Comparison of ENCODE assay signal across 8 cellular contexts in genomic region chr19:9768175-9769112, GRCh38. TPM values are rescaled to one million over a fixed set of nuclear protein-coding genes. Genes with fewer than 3 reads are reported as not detected.
A peak's percentile ranks its signal among the peaks of the same experiment; 100 is the strongest.
DNase-seq lines count a peak whose midpoint lies in the region; ATAC-seq and TF ChIP-seq lines count a peak whose summit lies in the region.

TSS of gene ZNF846 (minus strand) at chr19:9768738. CDS start at chr19:9764950, 3,788 bp downstream.

- no peaks in the 10 kb centered on the region for H3K9me3 ChIP-seq in RWPE2 (ENCODE audit: severe bottlenecking)

- peak within 1 kb of the TSS; percentile 67 for H3K27ac ChIP-seq in RWPE2 (ENCODE audit: poor library complexity, severe bottlenecking)

- H3K4me3 ChIP-seq in RWPE2 (ENCODE audit: severe bottlenecking) (peak within 1 kb of the TSS; percentile 69), fibroblast of the aortic adventitia (ENCODE audit: low read depth, low read length) (peak within 1 kb of the TSS; percentile 84)

- peaks cover 20% of the 10 kb centered on the region for H3K9me3 Mint-ChIP-seq in nephron

- H3K27me3 Mint-ChIP-seq in nephron (ENCODE audit: low read depth): no peaks in the 10 kb centered on the region

- no peaks in the 10 kb centered on the region for H3K27me3 ChIP-seq in RWPE2 (ENCODE audit: insufficient read depth, poor library complexity, severe bottlenecking)

- TF ChIP-seq CTCF in RWPE2 (IDR thresholded peaks at IDR 0.05; ENCODE audit: poor library complexity, severe bottlenecking) (no peak), fibroblast of the aortic adventitia (IDR thresholded peaks at IDR 0.05; ENCODE audit: insufficient read depth, low read length) (no peak), nephron (IDR thresholded peaks at IDR 0.05; ENCODE audit: unreplicated experiment in 3 of 3) (no peak)

- peaks cover 5% of the 10 kb centered on the region for H3K4me1 Mint-ChIP-seq in nephron

- peak within 1 kb of the TSS; percentile 92 to 94 (median 93) for H3K4me3 Mint-ChIP-seq in nephron

- peak within 1 kb of the TSS; percentile 96 to 100 (median 99) for H3K27ac Mint-ChIP-seq in nephron

- H3K36me3 ChIP-seq in RWPE2 (ENCODE audit: low read depth): no peaks in the 10 kb centered on the region

- peaks cover 58% of the 10 kb centered on the region for H3K36me3 Mint-ChIP-seq in nephron (ENCODE audit: low read depth)

- H3K4me1 ChIP-seq in RWPE2 (ENCODE audit: insufficient read depth, poor library complexity, severe bottlenecking): no peaks in the 10 kb centered on the region

- DNase-seq in EL (peak; percentile 97), GOT3 (lab: John Stamatoyannopoulos, UW) (peak; percentile 83), LoVo (ENCODE audit: low spot score) (peak; percentile 96), RWPE2 (ENCODE audit: low spot score) (peak; percentile 94), activated gamma-delta T cell (lab: John Stamatoyannopoulos, UW) (peak; percentile 76), fibroblast of the aortic adventitia (ENCODE audit: low read depth) (peak; percentile 96)
- DNase-seq in stimulated activated naive CD8-positive, alpha-beta T cell treated with anti-CD3 and anti-CD28 coated beads, Interleukin-15, Interleukin-2, amounts not matched to agents 100 U/mL and 50 U/mL, for 24 hours: peak; percentile 94

- ATAC-seq in RWPE2 (ENCODE audit: low read depth): peak; percentile 99
- peak; percentile 99 for ATAC-seq in stimulated activated naive CD8-positive, alpha-beta T cell treated with anti-CD3 and anti-CD28 coated beads, Interleukin-15, Interleukin-2, amounts not matched to agents 100 U/mL and 50 U/mL, for 24 hours

RNA-seq across cellular contexts. Expression of gene ZNF846, which starts in this region (rescaled TPM):
- total RNA-seq in fibroblast of the aortic adventitia (ENCODE audit: low replicate concordance): 14.6 and 46.0 TPM in 2 replicates

Comparison
In these comparisons a context has a peak if more than half of its experiments do, and no peak if none do; other contexts are left out.
1. Peak in every context shown above with its lines: DNase-seq, ATAC-seq, H3K4me3 ChIP-seq and H3K27ac ChIP-seq.